ENCODE assay signal across 14 cellular contexts in the genomic region with DNA sequence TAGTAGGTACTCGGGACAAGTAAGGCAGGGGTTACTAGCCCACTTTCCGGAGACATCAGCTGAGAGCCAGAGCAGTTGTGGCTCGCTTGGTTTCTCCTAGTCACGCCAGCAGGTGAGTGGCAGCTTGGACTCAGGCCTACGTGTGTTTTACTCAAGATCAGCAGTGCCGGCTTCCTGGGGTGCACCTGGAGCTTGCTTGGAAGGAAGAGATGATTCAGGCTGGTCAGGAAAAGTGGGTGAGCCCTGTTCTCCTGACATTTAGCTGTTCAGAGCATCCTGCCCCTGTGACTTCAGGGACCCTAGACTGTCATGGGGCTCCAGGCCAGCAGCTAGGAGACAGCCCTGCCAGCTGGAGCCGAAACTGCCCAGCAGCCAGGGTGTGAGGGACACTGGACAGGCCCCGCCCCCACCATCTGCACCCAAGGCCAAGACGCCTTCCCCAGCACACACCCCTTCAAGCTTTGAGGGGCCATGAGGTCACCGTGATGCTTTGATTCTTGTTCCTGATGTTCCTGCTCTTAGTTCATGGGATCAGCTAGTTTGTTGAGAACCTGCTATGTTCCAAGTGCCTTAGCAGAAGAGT.
DNase-seq lines count a peak whose midpoint lies in the region; ATAC-seq and TF ChIP-seq lines count a peak whose summit lies in the region.
"Had no signal": no experiment of that assay in that cellular context is flagged by ENCODE, and none has a peak within 500 bp of the region (broad histone marks: within the 10 kb centered on the region; RNA-seq: fewer than 3 reads in every experiment).

No MANE protein-coding gene starts in this region.

- CTCF ChIA-PET in HCT116 (lab: Charles Lee) (interaction anchor here (0.8 to 2.2 kb wide), 10 partner anchors 13 to 266 kb away, joined by 3 to 9 read pairs (median 4); no protein-coding TSS in a partner anchor), RWPE1 (lab: Yijun Ruan, JAX) (interaction anchor here (0.7 to 1.0 kb wide), 3 partner anchors 14 to 370 kb away, joined by 3 read pairs; no protein-coding TSS in a partner anchor)

- no peak for TF ChIP-seq POLR2A in HCT116 (IDR thresholded peaks at IDR 0.05; ENCODE audit: borderline replicate concordance, extremely low read depth, insufficient read depth, insufficient read length)
- TF ChIP-seq POLR2A in esophagus muscularis mucosa (IDR thresholded peaks at IDR 0.05; ENCODE audit: low read depth): no peak
- no peak for TF ChIP-seq POLR2A in sigmoid colon (IDR thresholded peaks at IDR 0.05)
- TF ChIP-seq POLR2A in spleen (IDR thresholded peaks at IDR 0.05): no peak

- no peak overlapping the region for H3K9ac ChIP-seq in HCT116 (ENCODE audit: low read length)

- no peaks in the 10 kb centered on the region for H3K79me2 ChIP-seq in HCT116 (ENCODE audit: insufficient read depth, low read length)

- TF ChIP-seq CTCF in HCT116 (IDR thresholded peaks at IDR 0.05 in 2 of 3, conservative IDR thresholded peaks at IDR 0.05 in 1 of 3; ENCODE audit: borderline replicate concordance in 1 of 3, insufficient read depth in 1 of 3, low read depth in 2 of 3, low read length in 2 of 3) (no peak), RWPE1 (conservative IDR thresholded peaks at IDR 0.05; ENCODE audit: low read depth) (no peak), esophagus muscularis mucosa (IDR thresholded peaks at IDR 0.05) (no peak), sigmoid colon (IDR thresholded peaks at IDR 0.05) (no peak), spleen (IDR thresholded peaks at IDR 0.05 in 8 of 11, conservative IDR thresholded peaks at IDR 0.05 in 3 of 11) (no peak)

- WGBS in esophagus muscularis mucosa: 90% methylated on average over 9 of the region's 10 CpGs
- 66 to 80% methylated on average over 10 of the region's 10 CpGs for WGBS in sigmoid colon, 2 donors
- 77 to 86% (median 83%) methylated on average over 7 to 10 of the region's 10 CpGs for WGBS in spleen, 5 donors

- no TSS peak for BruUV-seq in HCT116 (replicated peaks; lab: Mats Ljungman, UMichigan)

- POLR2A ChIA-PET in HCT116 (lab: Charles Lee): interaction anchor here (0.9 to 1.0 kb wide), 2 partner anchors 16 to 263 kb away, joined by 3 read pairs; a partner anchor contains a TSS
- POLR2A ChIA-PET in RWPE1 (lab: Yijun Ruan, JAX; ENCODE audit: low non-redundant PET): no interaction called here

- H3K9me3 ChIP-seq in HCT116 (ENCODE audit: control insufficient read depth in 1 of 2, insufficient read depth in 1 of 2, low read depth in 1 of 2, low read length in 2 of 2) (peaks cover 4 to 9% of the 10 kb centered on the region in 2 experiments; a peak in 1 of 4 replicates), esophagus muscularis mucosa (no peaks in the 10 kb centered on the region), sigmoid colon (no peaks in the 10 kb centered on the region), spleen (peaks cover 0 to 8% (median 2%) of the 10 kb centered on the region in 8 donors)

- no peaks in the 10 kb centered on the region for H3K36me3 ChIP-seq in HCT116 (ENCODE audit: control insufficient read depth in 1 of 2, insufficient read depth in 2 of 2, low read length in 2 of 2)
- H3K36me3 ChIP-seq in esophagus muscularis mucosa: no peaks in the 10 kb centered on the region
- H3K36me3 ChIP-seq in sigmoid colon: no peaks in the 10 kb centered on the region
- no peaks in the 10 kb centered on the region for H3K36me3 ChIP-seq in spleen

- H3K27ac ChIP-seq in HCT116 (ENCODE audit: low read depth, low read length): peak overlapping the region; percentile 41; the same call in 1 of the 2 replicates
- H3K27ac ChIP-seq in RWPE1: peak overlapping the region; percentile 72
- H3K27ac ChIP-seq in esophagus muscularis mucosa (replicated peaks in 1 of 4): peak overlapping the region; percentile 47 to 71 (median 58)
- H3K27ac ChIP-seq in sigmoid colon: peak overlapping the region; percentile 61 to 76 (median 73)
- H3K27ac ChIP-seq in spleen: no peak overlapping the region

- peak overlapping the region; percentile 52 for H3K4me2 ChIP-seq in HCT116 (ENCODE audit: low read length)
- H3K4me2 ChIP-seq: smooth muscle cell had no signal

- peaks cover 38 to 42% of the 10 kb centered on the region in 2 experiments for H3K4me1 ChIP-seq in HCT116 (ENCODE audit: control insufficient read depth in 1 of 2, insufficient read depth in 2 of 2, low read length in 2 of 2)
- peaks cover 12 to 43% (median 35%) of the 10 kb centered on the region in 4 donors for H3K4me1 ChIP-seq in esophagus muscularis mucosa
- peaks cover 0 to 59% (median 54%) of the 10 kb centered on the region in 4 donors for H3K4me1 ChIP-seq in sigmoid colon
- H3K4me1 ChIP-seq in spleen: peaks cover 5 to 40% (median 23%) of the 10 kb centered on the region in 6 donors

- no peaks in the 10 kb centered on the region for H3K27me3 ChIP-seq in HCT116 (ENCODE audit: insufficient read depth, low read length)
- no peaks in the 10 kb centered on the region for H3K27me3 ChIP-seq in esophagus muscularis mucosa
- H3K27me3 ChIP-seq in sigmoid colon: no peaks in the 10 kb centered on the region
- no peaks in the 10 kb centered on the region for H3K27me3 ChIP-seq in spleen (replicated peaks in 1 of 7)

- RAD21 ChIA-PET in HCT116 (lab: Charles Lee; ENCODE audit: low non-redundant PET in 1 of 2, low total read pairs in 2 of 2, uncharacterized antibody in 2 of 2, unreplicated experiment in 2 of 2): interaction anchor here in 1 of 2 experiments (1.0 kb wide), 1 partner anchor 45 kb away, joined by 3 read pairs; no protein-coding TSS in a partner anchor

- no peak for TF ChIP-seq EP300 in esophagus muscularis mucosa (IDR thresholded peaks at IDR 0.05)
- TF ChIP-seq EP300 in sigmoid colon (IDR thresholded peaks at IDR 0.05): no peak

- intact Hi-C loops in HCT116 (cut with micrococcal nuclease): no loop called here
- intact Hi-C loops in esophagus muscularis mucosa (cut with DNase I): no loop called here
- intact Hi-C loops in sigmoid colon (cut with DNase I): no loop called here
- intact Hi-C loops in spleen (cut with DNase I; ENCODE audit: low total_unique reads): no loop called here

- H3K4me3 ChIP-seq in HCT116 (replicated peaks in 1 of 2; ENCODE audit: low read depth in 1 of 2, low read length in 2 of 2) (no peak overlapping the region), esophagus muscularis mucosa (no peak overlapping the region), sigmoid colon (no peak overlapping the region), spleen (no peak overlapping the region)
- H3K4me3 ChIP-seq: smooth muscle cell had no signal

- TF ChIP-seq RAD21 in HCT116 (IDR thresholded peaks at IDR 0.05; ENCODE audit: low read depth): no peak

- no peak overlapping the region for H2AFZ ChIP-seq in HCT116 (ENCODE audit: low read depth, low read length, poor library complexity, severe bottlenecking)

- ATAC-seq in HCT116: no peak
- ATAC-seq: activated naive CD8-positive, alpha-beta T cell treated with anti-CD3 and anti-CD28 coated beads, Interleukin-2, amount 50 U/mL, for 24 hours; activated T-cell treated with anti-CD3 and anti-CD28 coated beads, Interleukin-2, amount 50 U/mL, for 72 hours; stimulated activated memory B cell treated with anti-CD40 and anti-IgM and Interleukin-4, amounts not matched to agents 10 μg/mL and 1 μg/mL and 100 μg/mL, for 72 hours had no signal

- H4K20me1 ChIP-seq in HCT116 (ENCODE audit: insufficient read depth): no peaks in the 10 kb centered on the region

- no peaks in the 10 kb centered on the region for H3K9me2 ChIP-seq in HCT116 (ENCODE audit: insufficient read depth)

- DNase-seq in HCT116 (ENCODE audit: low read depth, low spot score): no peak
- no peak for DNase-seq in RWPE1 (ENCODE audit: low spot score)
- no peak for DNase-seq in esophagus muscularis mucosa (ENCODE audit: extremely low spot score)
- no peak for DNase-seq in sigmoid colon
- no peak for DNase-seq in NCI-H446 treated with DMSO at 0.1 percent for 48 hours (lab: John Stamatoyannopoulos, UW)
- no peak for DNase-seq in UCSD-AML1 (lab: John Stamatoyannopoulos, UW; ENCODE audit: unreplicated experiment)
- DNase-seq in spleen: no peak
- DNase-seq: activated CD4-positive, alpha-beta memory T cell treated with anti-CD3 and anti-CD28 coated beads, Interleukin-2, amount 10 ng/mL, durations not matched to agents 7 days and 5 days; activated naive CD8-positive, alpha-beta T cell treated with anti-CD3 and anti-CD28 coated beads, Interleukin-2, amount 50 U/mL, for 24 hours; activated T-cell treated with anti-CD3 and anti-CD28 coated beads, Interleukin-2, amount 50 U/mL, for 72 hours; NK-92 treated with Interleukin-12 subunit alpha and Interleukin-12 subunit beta, amount 100 ng/mL, for 24 hours; SIG-M5 had no signal

TF ChIP-seq in HCT116, 20 proteins besides CTCF, POLR2A, EP300 and RAD21:
- TF ChIP-seq SRF (IDR thresholded peaks at IDR 0.05; ENCODE audit: low read depth): no peak
- TF ChIP-seq JUND (IDR thresholded peaks at IDR 0.05): no peak
- TF ChIP-seq, protein P1, sequence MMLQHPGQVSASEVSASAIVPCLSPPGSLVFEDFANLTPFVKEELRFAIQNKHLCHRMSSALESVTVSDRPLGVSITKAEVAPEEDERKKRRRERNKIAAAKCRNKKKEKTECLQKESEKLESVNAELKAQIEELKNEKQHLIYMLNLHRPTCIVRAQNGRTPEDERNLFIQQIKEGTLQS (IDR thresholded peaks at IDR 0.05): no peak
- TF ChIP-seq ZNF274 (IDR thresholded peaks at IDR 0.05; ENCODE audit: low read depth, low read length): no peak
- no peak for TF ChIP-seq EZH2phosphoT487 (IDR thresholded peaks at IDR 0.05; ENCODE audit: borderline replicate concordance)
- TF ChIP-seq, protein P2, sequence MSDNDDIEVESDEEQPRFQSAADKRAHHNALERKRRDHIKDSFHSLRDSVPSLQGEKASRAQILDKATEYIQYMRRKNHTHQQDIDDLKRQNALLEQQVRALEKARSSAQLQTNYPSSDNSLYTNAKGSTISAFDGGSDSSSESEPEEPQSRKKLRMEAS (IDR thresholded peaks at IDR 0.05): no peak
- TF ChIP-seq EGR1 (IDR thresholded peaks at IDR 0.05; ENCODE audit: low read depth): no peak

Comparison
In these comparisons a context has a peak if more than half of its experiments do, and no peak if none do; other contexts are left out.
1. H3K27ac ChIP-seq: peak in HCT116 (single experiment), RWPE1 (single experiment), esophagus muscularis mucosa (4 of 4) and sigmoid colon (4 of 4); none in spleen (0 of 8).